1 cellular context compared by ENCODE assay signal in the genomic region with DNA sequence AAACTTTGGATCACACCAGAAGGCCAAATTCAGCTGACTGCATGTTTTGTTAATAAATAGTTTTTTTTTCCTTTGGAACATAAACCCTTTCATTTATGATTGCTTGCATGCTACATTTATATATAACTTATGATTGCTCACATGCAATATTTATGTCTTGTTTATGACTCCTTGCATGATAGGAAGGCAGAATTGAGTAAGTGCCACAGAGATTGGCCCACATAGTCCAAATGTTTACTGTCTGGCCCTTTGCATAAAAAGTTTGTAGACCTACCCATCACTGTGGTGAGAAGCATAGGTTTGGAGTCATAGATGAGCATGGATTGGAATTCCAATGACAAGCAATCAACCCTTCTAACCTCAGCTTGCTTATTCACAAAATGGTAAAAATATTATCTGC.
TF ChIP-seq lines count a peak whose summit lies in the region.

No MANE protein-coding gene starts in this region.

TF ChIP-seq in SK-N-SH treated with all-trans-retinoic acid at 6 μM for 48 hours, 23 proteins besides CTCF, POLR2A, EP300 and RAD21 (continued from another document):
- TF ChIP-seq TOX (CRISPR knock-in tag; IDR thresholded peaks at IDR 0.05; ENCODE audit: borderline replicate concordance) (no peak), TCF4 (CRISPR knock-in tag; IDR thresholded peaks at IDR 0.05; ENCODE audit: borderline replicate concordance) (no peak)
- TF ChIP-seq, protein P1, sequence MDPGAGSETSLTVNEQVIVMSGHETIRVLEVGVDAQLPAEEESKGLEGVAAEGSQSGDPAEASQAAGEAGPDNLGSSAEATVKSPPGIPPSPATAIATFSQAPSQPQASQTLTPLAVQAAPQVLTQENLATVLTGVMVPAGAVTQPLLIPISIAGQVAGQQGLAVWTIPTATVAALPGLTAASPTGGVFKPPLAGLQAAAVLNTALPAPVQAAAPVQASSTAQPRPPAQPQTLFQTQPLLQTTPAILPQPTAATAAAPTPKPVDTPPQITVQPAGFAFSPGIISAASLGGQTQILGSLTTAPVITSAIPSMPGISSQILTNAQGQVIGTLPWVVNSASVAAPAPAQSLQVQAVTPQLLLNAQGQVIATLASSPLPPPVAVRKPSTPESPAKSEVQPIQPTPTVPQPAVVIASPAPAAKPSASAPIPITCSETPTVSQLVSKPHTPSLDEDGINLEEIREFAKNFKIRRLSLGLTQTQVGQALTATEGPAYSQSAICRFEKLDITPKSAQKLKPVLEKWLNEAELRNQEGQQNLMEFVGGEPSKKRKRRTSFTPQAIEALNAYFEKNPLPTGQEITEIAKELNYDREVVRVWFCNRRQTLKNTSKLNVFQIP (CRISPR knock-in tag; IDR thresholded peaks at IDR 0.05; ENCODE audit: borderline replicate concordance, low read depth), result no peak
